8 cellular contexts compared by ENCODE assay signal in the genomic region with DNA sequence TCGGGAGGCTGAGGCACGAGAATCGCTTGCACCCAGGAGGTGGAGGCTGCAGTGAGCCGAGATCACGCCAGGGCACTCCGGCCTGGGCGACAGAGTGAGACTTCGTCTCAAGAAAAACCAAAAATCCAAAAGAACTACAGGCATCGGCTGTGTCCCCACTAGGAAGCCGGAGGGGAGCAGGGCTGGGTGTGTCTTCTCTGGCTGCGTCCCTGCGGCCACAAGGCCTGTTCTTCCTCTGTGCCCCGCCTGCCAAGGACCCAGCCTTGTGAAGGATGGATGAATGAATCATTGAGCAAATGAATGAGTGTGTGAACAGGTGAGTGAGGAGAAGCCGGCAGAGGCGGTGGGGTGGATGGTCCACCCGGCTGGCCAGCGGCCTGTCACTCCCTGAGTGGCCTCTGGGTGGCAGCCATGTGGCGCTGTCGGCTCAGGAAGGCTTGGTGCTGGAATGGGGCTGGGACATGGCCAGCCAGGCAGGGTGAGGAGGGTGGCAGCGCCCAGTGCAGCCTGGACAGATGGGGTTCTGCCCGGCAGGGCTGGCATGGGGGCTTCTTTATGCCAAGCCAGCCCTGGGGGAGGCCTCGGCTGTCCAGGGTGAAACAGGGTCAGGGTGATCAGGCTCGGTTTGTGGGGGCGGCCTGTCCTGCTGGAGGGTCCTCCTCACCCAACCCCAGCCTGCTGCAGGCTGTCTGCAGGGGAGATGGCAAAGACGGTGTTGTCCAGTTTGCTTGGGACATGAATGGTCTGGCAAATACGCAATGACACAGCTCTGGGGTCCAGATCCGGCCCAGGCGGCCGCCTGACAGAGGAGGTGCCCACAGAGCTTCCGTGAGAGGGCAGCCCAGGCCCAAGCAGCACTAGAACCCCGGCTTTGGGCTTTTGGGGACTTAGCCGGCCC. TPM values are rescaled to one million over a fixed set of nuclear protein-coding genes. Genes with fewer than 3 reads are reported as not detected.
DNase-seq lines count a peak whose midpoint lies in the region; ATAC-seq and TF ChIP-seq lines count a peak whose summit lies in the region.

No MANE protein-coding gene starts in this region.

- H3K4me3 ChIP-seq in MG63: no peak overlapping the region
- no peak overlapping the region for H3K4me3 ChIP-seq in RWPE2 (ENCODE audit: severe bottlenecking)
- no peak overlapping the region for H3K4me3 ChIP-seq in foreskin fibroblast (ENCODE audit: low read depth in 1 of 2, low read length in 2 of 2)
- H3K4me3 ChIP-seq in upper lobe of left lung: no peak overlapping the region

- WGBS in upper lobe of left lung, 2 donors: 33 to 49% methylated on average over 21 to 29 of the region's 32 CpGs

- DNase-seq in GM04504 (ENCODE audit: low read depth) (peak; percentile 50), MG63 (peak; percentile 82), RWPE2 (ENCODE audit: low spot score) (peak; percentile 84), foreskin fibroblast (peak; percentile 56 to 89), omental fat pad (ENCODE audit: low spot score) (peak; percentile 49), upper lobe of left lung (peak; percentile 86 to 93), cortex of kidney (lab: John Stamatoyannopoulos, UW) (no peak)
- DNase-seq in activated effector memory CD4-positive, alpha-beta T cell treated with Interleukin-2 at 50 U/mL for 16 hours: peak; percentile 40

- H3K27me3 ChIP-seq in MG63: no peaks in the 10 kb centered on the region
- no peaks in the 10 kb centered on the region for H3K27me3 ChIP-seq in RWPE2 (ENCODE audit: insufficient read depth, poor library complexity, severe bottlenecking)
- H3K27me3 ChIP-seq in upper lobe of left lung: no peaks in the 10 kb centered on the region

- no peak for TF ChIP-seq EP300 in upper lobe of left lung (IDR thresholded peaks at IDR 0.05)

- H3K36me3 ChIP-seq in MG63 (no peaks in the 10 kb centered on the region), RWPE2 (ENCODE audit: low read depth) (no peaks in the 10 kb centered on the region), upper lobe of left lung (no peaks in the 10 kb centered on the region)

- H3K27ac ChIP-seq in RWPE2 (ENCODE audit: poor library complexity, severe bottlenecking) (no peak overlapping the region), upper lobe of left lung (no peak overlapping the region)

- TF ChIP-seq POLR2A in upper lobe of left lung (IDR thresholded peaks at IDR 0.05): no peak

- H3K4me1 ChIP-seq in RWPE2 (ENCODE audit: insufficient read depth, poor library complexity, severe bottlenecking) (peaks cover 8% of the 10 kb centered on the region), upper lobe of left lung (peaks cover 4 to 19% (median 9%) of the 10 kb centered on the region in 4 donors)

- TF ChIP-seq CTCF in RWPE2 (IDR thresholded peaks at IDR 0.05; ENCODE audit: poor library complexity, severe bottlenecking) (peak; percentile 93), foreskin fibroblast (IDR thresholded peaks at IDR 0.05; ENCODE audit: low read depth, low read length) (peak; percentile 77), omental fat pad (IDR thresholded peaks at IDR 0.05) (peak in 1 of 3 donors; percentile 79), upper lobe of left lung (IDR thresholded peaks at IDR 0.05) (peak; percentile 94 to 98 (median 96))

- H3K9me3 ChIP-seq in MG63: no peaks in the 10 kb centered on the region
- H3K9me3 ChIP-seq in RWPE2 (ENCODE audit: severe bottlenecking): no peaks in the 10 kb centered on the region
- no peaks in the 10 kb centered on the region for H3K9me3 ChIP-seq in upper lobe of left lung

- ATAC-seq in RWPE2 (ENCODE audit: low read depth) (peak; percentile 82), omental fat pad (ENCODE audit: low FRiP score) (peak; percentile 82), upper lobe of left lung (ENCODE audit: low FRiP score in 2 of 2) (peak; percentile 91 to 94)

RNA-seq across cellular contexts. Expression of a gene that starts 21.7 kb away (rescaled TPM):
- 51.4 and 77.6 TPM in 2 replicates for total RNA-seq in MG63 (2014; rRNA removed; shearing (Covaris generic); ENCODE audit: low replicate concordance)
- total RNA-seq in omental fat pad (10 to 100 TPM; 11.4 to 22.4 (median 14.0) TPM), upper lobe of left lung (10 to 100 TPM in 5 of 6 donors, 1 to 10 TPM in 1; 9.9 to 20.2 (median 12.7) TPM)

RNA-seq across cellular contexts. Expression of a gene that starts 30.6 kb away (rescaled TPM):
- 146 and 225 TPM in 2 replicates for total RNA-seq in MG63 (2014; rRNA removed; shearing (Covaris generic); ENCODE audit: low replicate concordance)
- total RNA-seq in omental fat pad (10 to 100 TPM; 31.4 to 55.8 (median 49.2) TPM), upper lobe of left lung (10 to 100 TPM; 29.3 to 69.8 (median 47.8) TPM)

RNA-seq across cellular contexts. Expression of a gene that starts 49.9 kb away (rescaled TPM):
- total RNA-seq in MG63 (2014; rRNA removed; shearing (Covaris generic); ENCODE audit: low replicate concordance): 102 and 116 TPM in 2 replicates
- total RNA-seq in omental fat pad (100 to 1,000 TPM in 1 of 4 donors, 10 to 100 TPM in 3; 54.0 to 117 (median 66.9) TPM), upper lobe of left lung (100 to 1,000 TPM in 4 of 6 donors, 10 to 100 TPM in 2; 74.7 to 164 (median 108) TPM)

RNA-seq across cellular contexts. Expression of a gene that starts 50.2 kb away (rescaled TPM):
- 35.0 and 47.8 TPM in 2 replicates for total RNA-seq in MG63 (2014; rRNA removed; shearing (Covaris generic); ENCODE audit: low replicate concordance)
- 10 to 100 TPM; 18.8 to 28.8 (median 26.9) TPM for total RNA-seq in omental fat pad
- total RNA-seq in upper lobe of left lung: 10 to 100 TPM; 16.9 to 47.1 (median 20.5) TPM
